12 cellular contexts compared by ENCODE assay signal in genomic region chr16:85286970-85287814, GRCh38.
DNase-seq lines count a peak whose midpoint lies in the region; ATAC-seq and TF ChIP-seq lines count a peak whose summit lies in the region.
"Had no signal": no experiment of that assay in that cellular context is flagged by ENCODE, and none has a peak within 500 bp of the region (broad histone marks: within the 10 kb centered on the region; RNA-seq: fewer than 3 reads in every experiment).

No MANE protein-coding gene starts in this region.

- H3K4me1 Mint-ChIP-seq in endodermal cell, result peaks cover 2% of the 10 kb centered on the region
- peaks cover 55% of the 10 kb centered on the region for H3K4me1 Mint-ChIP-seq in nephron progenitor cell
- no peaks in the 10 kb centered on the region for H3K4me1 Mint-ChIP-seq in activated T-cell treated with anti-CD3 and anti-CD28 coated beads, Interleukin-2, amount 50 U/mL, for 72 hours (ENCODE audit: low read depth)

- no peaks in the 10 kb centered on the region for H3K9me3 Mint-ChIP-seq in endodermal cell
- no peaks in the 10 kb centered on the region for H3K9me3 Mint-ChIP-seq in nephron progenitor cell
- no peaks in the 10 kb centered on the region for H3K9me3 Mint-ChIP-seq in activated T-cell treated with anti-CD3 and anti-CD28 coated beads, Interleukin-2, amount 50 U/mL, for 72 hours

- POLR2A ChIA-PET in AG04449 (lab: Yijun Ruan, JAX), result interaction anchor here (0.6 kb wide), 1 partner anchor 173 kb away, joined by 3 read pairs; no protein-coding TSS in a partner anchor

- H3K27ac Mint-ChIP-seq in endodermal cell, result no peak overlapping the region
- H3K27ac Mint-ChIP-seq in nephron progenitor cell, result no peak overlapping the region
- H3K27ac Mint-ChIP-seq in activated T-cell treated with anti-CD3 and anti-CD28 coated beads, Interleukin-2, amount 50 U/mL, for 72 hours, result no peak overlapping the region

- TF ChIP-seq CTCF in AG04449 (IDR thresholded peaks at IDR 0.05; ENCODE audit: insufficient read depth, low read length, missing control alignments), result peak; percentile 15
- TF ChIP-seq CTCF in endodermal cell (conservative IDR thresholded peaks at IDR 0.05), result no peak
- no peak for TF ChIP-seq CTCF in nephron progenitor cell (IDR thresholded peaks at IDR 0.05)

- no peaks in the 10 kb centered on the region for H3K9me3 ChIP-seq in endodermal cell (ENCODE audit: control insufficient read depth, low read length)
- H3K9me3 ChIP-seq: mucosa of descending colon had no signal

- no peaks in the 10 kb centered on the region for H3K36me3 ChIP-seq in endodermal cell (ENCODE audit: control insufficient read depth, insufficient read depth, low read length)

- 89 to 91% methylated on average over 31 to 33 of the region's 33 CpGs for WGBS in endodermal cell (ENCODE audit: insufficient coverage in 1 of 2, insufficient read length in 1 of 2), 2 experiments

- CTCF ChIA-PET in AG04449 (lab: Yijun Ruan, JAX), result interaction anchor here (0.7 to 6.9 kb wide), 10 partner anchors 10 to 330 kb away, joined by 3 to 67 read pairs (median 4); no protein-coding TSS in a partner anchor

- H3K27me3 ChIP-seq in endodermal cell (ENCODE audit: control insufficient read depth, insufficient read depth, low read length, poor library complexity, severe bottlenecking), result no peaks in the 10 kb centered on the region

- H3K4me3 Mint-ChIP-seq in endodermal cell, result no peak overlapping the region
- H3K4me3 Mint-ChIP-seq in nephron progenitor cell, result no peak overlapping the region
- no peak overlapping the region for H3K4me3 Mint-ChIP-seq in activated T-cell treated with anti-CD3 and anti-CD28 coated beads, Interleukin-2, amount 50 U/mL, for 72 hours

- H3K27ac ChIP-seq in endodermal cell (ENCODE audit: low read depth, low read length), result peak overlapping the region; percentile 82
- H3K27ac ChIP-seq: C4-2B had no signal

- no peak overlapping the region for H3K9ac ChIP-seq in endodermal cell (ENCODE audit: extremely low read depth, low read length, poor library complexity, severe bottlenecking)

- H3K4me1 ChIP-seq in endodermal cell (ENCODE audit: control insufficient read depth, insufficient read depth, low read length), result no peaks in the 10 kb centered on the region

- no peaks in the 10 kb centered on the region for H3K36me3 Mint-ChIP-seq in endodermal cell (ENCODE audit: low read depth)
- no peaks in the 10 kb centered on the region for H3K36me3 Mint-ChIP-seq in nephron progenitor cell (ENCODE audit: low read depth)
- no peaks in the 10 kb centered on the region for H3K36me3 Mint-ChIP-seq in activated T-cell treated with anti-CD3 and anti-CD28 coated beads, Interleukin-2, amount 50 U/mL, for 72 hours (ENCODE audit: insufficient read depth in 2 of 2)

- no peak for DNase-seq in AG04449 (ENCODE audit: low read depth, low spot score)
- peak; percentile 95 for DNase-seq in NCI-H2171 treated with DMSO at 0.1 percent for 48 hours (lab: John Stamatoyannopoulos, UW)
- DNase-seq in endodermal cell, result no peak
- DNase-seq in nephron progenitor cell, result peak; percentile 49
- no peak for DNase-seq in stimulated activated CD4-positive, alpha-beta T cell treated with anti-CD3 and anti-CD28 coated beads, Interleukin-4, amount 100 ng/mL, for 4 hours
- DNase-seq in activated T-cell treated with anti-CD3 and anti-CD28 coated beads, Interleukin-2, amount 50 U/mL, for 72 hours, result no peak
- DNase-seq: activated CD4-positive, alpha-beta T cell treated with anti-CD3 and anti-CD28 coated beads, Interleukin-2, amount 50 U/mL, for 4 hours; NCI-H345 had no signal

- H3K27me3 Mint-ChIP-seq in endodermal cell (ENCODE audit: insufficient read depth), result no peaks in the 10 kb centered on the region
- H3K27me3 Mint-ChIP-seq in nephron progenitor cell (ENCODE audit: low read depth, poor library complexity), result peaks cover 42% of the 10 kb centered on the region
- H3K27me3 Mint-ChIP-seq in activated T-cell treated with anti-CD3 and anti-CD28 coated beads, Interleukin-2, amount 50 U/mL, for 72 hours (ENCODE audit: low read depth), result no peaks in the 10 kb centered on the region

- ATAC-seq in HG03196 (IDR thresholded peaks at IDR 0.05; ENCODE audit: unreplicated experiment), result no peak
- no peak for ATAC-seq in activated T-cell treated with anti-CD3 and anti-CD28 coated beads, Interleukin-2, amount 50 U/mL, for 72 hours (replicated peaks in 1 of 2)
- no peak for ATAC-seq in GM21723 (IDR thresholded peaks at IDR 0.05; ENCODE audit: unreplicated experiment)
- ATAC-seq: mucosa of descending colon had no signal

- H3K4me3 ChIP-seq in AG04449 (ENCODE audit: low read depth, low read length) (peak overlapping the region; percentile 8; the same call in 1 of the 2 replicates), endodermal cell (ENCODE audit: low read length) (no peak overlapping the region)
- H3K4me3 ChIP-seq: mucosa of descending colon had no signal

Comparison
In these comparisons a context has a peak if more than half of its experiments do, and no peak if none do; other contexts are left out.
1. DNase-seq: peak in NCI-H2171 treated with DMSO at 0.1 percent for 48 hours (single experiment) and nephron progenitor cell (single experiment); none in AG04449 (single experiment), endodermal cell (single experiment), stimulated activated CD4-positive, alpha-beta T cell treated with anti-CD3 and anti-CD28 coated beads, Interleukin-4, amount 100 ng/mL, for 4 hours (0 of 2) and activated T-cell treated with anti-CD3 and anti-CD28 coated beads, Interleukin-2, amount 50 U/mL, for 72 hours (0 of 2).